8 cellular contexts compared by ENCODE assay signal in the genomic region with DNA sequence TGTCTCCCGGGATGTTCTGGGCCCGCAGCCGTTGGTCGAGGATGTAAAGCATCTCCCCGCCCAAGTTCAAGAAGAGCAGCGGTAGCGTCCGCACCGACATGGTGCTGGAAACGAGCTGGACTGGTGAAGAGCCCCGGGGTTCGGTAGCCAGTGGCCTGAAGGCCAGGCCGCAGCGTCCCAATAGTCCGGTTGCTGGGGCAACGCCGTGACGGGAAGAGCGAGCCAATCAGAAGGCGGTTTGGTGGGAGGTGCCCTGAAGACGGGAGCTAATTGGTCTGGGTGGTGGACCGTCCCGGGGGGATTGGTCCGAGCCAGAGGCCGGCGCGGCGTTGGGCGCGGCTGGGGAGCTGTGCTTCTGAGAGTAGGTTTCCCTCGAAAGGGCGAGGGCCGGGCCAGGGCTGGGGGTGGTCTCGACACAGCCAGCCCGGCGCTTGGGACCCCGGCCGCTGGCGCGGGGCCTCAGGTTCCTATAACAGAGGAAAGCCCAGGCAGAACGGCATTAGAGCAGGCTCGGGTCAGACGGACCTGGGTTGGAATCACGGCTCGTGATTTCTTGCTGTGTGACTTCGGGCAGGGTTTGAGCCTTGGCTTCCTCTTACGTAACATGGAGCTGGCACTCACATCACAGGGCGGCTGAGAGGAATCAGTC. TPM values are rescaled to one million over a fixed set of nuclear protein-coding genes. Genes with fewer than 3 reads are reported as not detected.
DNase-seq lines count a peak whose midpoint lies in the region; ATAC-seq, FAIRE-seq and TF ChIP-seq lines count a peak whose summit lies in the region.

A gene with protein sequence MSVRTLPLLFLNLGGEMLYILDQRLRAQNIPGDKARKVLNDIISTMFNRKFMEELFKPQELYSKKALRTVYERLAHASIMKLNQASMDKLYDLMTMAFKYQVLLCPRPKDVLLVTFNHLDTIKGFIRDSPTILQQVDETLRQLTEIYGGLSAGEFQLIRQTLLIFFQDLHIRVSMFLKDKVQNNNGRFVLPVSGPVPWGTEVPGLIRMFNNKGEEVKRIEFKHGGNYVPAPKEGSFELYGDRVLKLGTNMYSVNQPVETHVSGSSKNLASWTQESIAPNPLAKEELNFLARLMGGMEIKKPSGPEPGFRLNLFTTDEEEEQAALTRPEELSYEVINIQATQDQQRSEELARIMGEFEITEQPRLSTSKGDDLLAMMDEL (minus strand): TSS at position 182 of the 649 bp plus-strand sequence. CDS start 82 bp downstream, at position 100.

- peaks cover 18% of the 10 kb centered on the region for H3K4me1 Mint-ChIP-seq in activated B cell treated with CpG ODN at 0.5 μM for 24 hours

- CTCF ChIA-PET in activated B cell treated with CpG ODN at 0.5 μM for 24 hours (lab: Charles Lee): interaction anchor here (1.0 to 1.1 kb wide), 2 partner anchors 11 to 52 kb away, joined by 3 read pairs; no protein-coding TSS in a partner anchor

- TF ChIP-seq CTCF in activated B cell treated with CpG ODN at 0.5 μM for 24 hours (IDR thresholded peaks at IDR 0.05): no peak

- H3K27ac ChIP-seq in caudate nucleus (ENCODE audit: low read depth, low read length) (peak within 1 kb of the TSS; percentile 95), small intestine (ENCODE audit: low read depth in 1 of 2, low read length in 1 of 2) (peak within 1 kb of the TSS; percentile 65 to 95)

- H3K27me3 ChIP-seq in small intestine (ENCODE audit: control insufficient read depth in 2 of 2, insufficient read depth in 2 of 2, low read length in 2 of 2): no peaks in the 10 kb centered on the region

- peak within 1 kb of the TSS; percentile 44 to 78 for H3K4me3 ChIP-seq in small intestine (ENCODE audit: low read depth in 1 of 2, low read length in 2 of 2)

- peak; percentile 84 for DNase-seq in A172 (ENCODE audit: low spot score)
- peak; percentile 92 for DNase-seq in NCI-H2171 (lab: John Stamatoyannopoulos, UW)
- peak; percentile 88 for DNase-seq in activated B cell treated with CpG ODN at 0.5 μM for 24 hours
- DNase-seq in caudate nucleus (lab: John Stamatoyannopoulos, UW): peak; percentile 64 to 96 (median 91)
- peak; percentile 100 for DNase-seq in iPS-NIHi7 (ENCODE audit: extremely low spot score)
- DNase-seq in small intestine: peak; percentile 97

- ATAC-seq in GM18858 (IDR thresholded peaks at IDR 0.05; ENCODE audit: unreplicated experiment) (peak; percentile 93), HG03095 (IDR thresholded peaks at IDR 0.05; ENCODE audit: unreplicated experiment) (peak; percentile 97), activated B cell treated with CpG ODN at 0.5 μM for 24 hours (ENCODE audit: low read depth) (peak; percentile 97)

- POLR2A ChIA-PET in activated B cell treated with CpG ODN at 0.5 μM for 24 hours (lab: Charles Lee): interaction anchor here (0.5 to 4.6 kb wide), 25 partner anchors 8 to 1575 kb away, joined by 3 to 114 read pairs (median 4); a partner anchor contains a TSS

- intact Hi-C loops in activated B cell treated with CpG ODN at 0.5 μM for 24 hours (cut with micrococcal nuclease): loop anchor here (1.0 to 2.0 kb wide), 5 partner anchors 14 to 296 kb away; a partner anchor contains a TSS

- H3K27ac Mint-ChIP-seq in activated B cell treated with CpG ODN at 0.5 μM for 24 hours: peak within 1 kb of the TSS; percentile 97

- H3K36me3 ChIP-seq in small intestine (ENCODE audit: control insufficient read depth in 2 of 2, insufficient read depth in 2 of 2, low read length in 2 of 2): peaks cover 1 to 5% of the 10 kb centered on the region in 2 donors

- H3K9me3 Mint-ChIP-seq in activated B cell treated with CpG ODN at 0.5 μM for 24 hours: no peaks in the 10 kb centered on the region

- H3K4me1 ChIP-seq in small intestine (ENCODE audit: control insufficient read depth in 2 of 2, insufficient read depth in 1 of 2, low read depth in 1 of 2, low read length in 1 of 2): no peaks in the 10 kb centered on the region

- 0 to 1% (median 0%) methylated on average over 37 to 48 of the region's 48 CpGs for WGBS in small intestine, 3 donors

- peaks cover 14% of the 10 kb centered on the region for H3K36me3 Mint-ChIP-seq in activated B cell treated with CpG ODN at 0.5 μM for 24 hours (ENCODE audit: low read depth)

- no peaks in the 10 kb centered on the region for H3K9me3 ChIP-seq in small intestine (ENCODE audit: control insufficient read depth, low read depth)

- no peak for FAIRE-seq in small intestine (lab: Jason Lieb, UNC)

- H3K4me3 Mint-ChIP-seq in activated B cell treated with CpG ODN at 0.5 μM for 24 hours: peak within 1 kb of the TSS; percentile 90

- H3K27me3 Mint-ChIP-seq in activated B cell treated with CpG ODN at 0.5 μM for 24 hours: no peaks in the 10 kb centered on the region

RNA-seq across cellular contexts. Expression of the gene that starts here (rescaled TPM):
- total RNA-seq in A172 (2014; rRNA removed; shearing (Covaris generic)): 5.8 and 9.2 TPM in 2 replicates
- total RNA-seq in activated B cell treated with CpG ODN at 0.5 μM for 24 hours: 1.2 and 1.8 TPM in 2 replicates
- polyA plus RNA-seq in small intestine: 1 to 10 TPM in 2 of 3 donors, under 1 TPM in 1; 0.89 to 4.3 (median 1.4) TPM

Comparison
In these comparisons a context has a peak if more than half of its experiments do, and no peak if none do; other contexts are left out.
1. Peak in every context shown above with its lines: DNase-seq, ATAC-seq, H3K4me3 ChIP-seq and H3K27ac ChIP-seq.